Comparison of ENCODE assay signal across 8 cellular contexts in the genomic region with DNA sequence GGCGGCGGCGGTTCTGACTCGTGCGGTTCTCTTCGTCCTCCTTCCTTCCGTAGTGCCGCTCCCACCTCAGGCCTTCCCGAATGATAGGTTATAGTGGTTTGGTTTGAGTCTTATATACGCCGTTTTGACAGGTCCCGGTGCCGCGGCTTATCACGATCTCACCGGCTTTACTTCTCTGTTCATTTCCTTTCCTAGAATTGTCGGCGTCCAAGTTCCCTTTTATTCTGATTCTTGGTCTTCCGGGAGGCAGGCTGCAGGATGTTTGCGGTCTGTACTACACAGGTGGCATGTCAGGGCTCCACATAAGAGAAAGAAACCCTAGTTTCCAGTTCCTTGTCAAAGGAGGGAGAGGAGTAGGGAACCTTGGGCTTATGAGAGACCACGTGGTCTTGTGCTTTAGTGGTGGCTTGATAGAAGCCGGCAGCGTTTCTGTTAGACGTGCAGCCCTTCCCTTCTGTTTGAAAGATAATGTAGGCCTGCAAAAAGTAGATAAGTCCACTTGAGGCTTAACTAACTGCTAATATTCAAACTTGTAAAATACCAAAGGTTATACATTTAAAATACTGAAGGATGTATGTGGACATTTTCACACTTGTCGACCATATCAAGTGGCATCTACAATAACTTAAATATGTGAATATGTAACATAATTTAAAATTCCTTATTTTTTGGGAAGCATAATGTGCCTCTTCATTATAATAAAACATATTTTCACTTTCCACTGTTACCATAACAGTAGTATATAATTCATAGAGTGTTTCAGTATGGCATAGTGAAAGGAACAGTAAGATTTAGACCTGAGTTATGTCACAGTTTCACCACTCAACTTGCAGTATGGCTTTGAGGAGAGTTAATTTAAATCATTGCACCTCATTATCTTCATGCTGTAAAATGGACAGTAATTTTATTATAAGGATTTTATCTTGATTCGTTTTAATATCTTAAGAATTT. TPM values are rescaled to one million over a fixed set of nuclear protein-coding genes. Genes with fewer than 3 reads are reported as not detected.
DNase-seq lines count a peak whose midpoint lies in the region; FAIRE-seq and TF ChIP-seq lines count a peak whose summit lies in the region.

No MANE protein-coding gene starts in this region.

- no CpG with 5 or more reads among the region's 26 CpGs for WGBS in H9 (ENCODE audit: extremely low coverage, insufficient read length, low lambda C conversion rate)

- TF ChIP-seq CTCF in GM12864 (IDR thresholded peaks at IDR 0.05; ENCODE audit: low read depth, low read length, missing control alignments) (no peak), H9 (conservative IDR thresholded peaks at IDR 0.05) (no peak), LNCaP clone FGC (IDR thresholded peaks at IDR 0.05; ENCODE audit: control insufficient read depth, extremely low read depth, insufficient read depth) (no peak), keratinocyte (optimal IDR thresholded peaks at IDR 0.05 in 1 of 3, IDR thresholded peaks at IDR 0.05 in 1 of 3, conservative IDR thresholded peaks at IDR 0.05 in 1 of 3; ENCODE audit: extremely low read depth in 1 of 3, insufficient read depth in 2 of 3, low read length in 3 of 3) (no peak)

- H3K4me2 ChIP-seq in H9 (ENCODE audit: insufficient read depth, insufficient read length, low read length) (peak overlapping the region; percentile 89), keratinocyte (ENCODE audit: control insufficient read depth, extremely low read depth, insufficient read depth, low read depth, low read length) (peak overlapping the region; percentile 86)

- no peak overlapping the region for H4K5ac ChIP-seq in H9 (ENCODE audit: insufficient read length, low read depth, low read length)

- no peak overlapping the region for H2BK12ac ChIP-seq in H9 (ENCODE audit: insufficient read length, low read depth, low read length)

- H3K9me1 ChIP-seq in keratinocyte (ENCODE audit: control insufficient read depth, extremely low read depth, insufficient read depth, low read length), result no peaks in the 10 kb centered on the region

- no peak overlapping the region for H2AFZ ChIP-seq in H9 (ENCODE audit: low read length)
- H2AFZ ChIP-seq in keratinocyte (ENCODE audit: control insufficient read depth, low read length), result peak overlapping the region; percentile 94

- H2AK5ac ChIP-seq in H9 (ENCODE audit: insufficient read length, low read length), result no peak overlapping the region

- no peak overlapping the region for H3K4ac ChIP-seq in H9 (ENCODE audit: low read depth, low read length)

- H3K27me3 Mint-ChIP-seq in H9 (ENCODE audit: low read depth), result no peaks in the 10 kb centered on the region

- H3K79me1 ChIP-seq in H9 (ENCODE audit: insufficient read depth, low read depth, low read length, poor library complexity, severe bottlenecking), result peaks cover 6% of the 10 kb centered on the region

- H3K4me3 ChIP-seq in GM12864 (ENCODE audit: low read depth, low read length) (peak overlapping the region; percentile 76), LNCaP clone FGC (ENCODE audit: low read depth, low read length) (peak overlapping the region; percentile 95), keratinocyte (ENCODE audit: control insufficient read depth in 2 of 3, extremely low read depth in 1 of 3, insufficient read depth in 2 of 3, low read depth in 1 of 3, low read length in 3 of 3) (peak overlapping the region; percentile 90 to 93 (median 91))

- no peaks in the 10 kb centered on the region for H3K27me3 ChIP-seq in H9 (ENCODE audit: insufficient read depth, low read length)
- no peaks in the 10 kb centered on the region for H3K27me3 ChIP-seq in keratinocyte (ENCODE audit: control insufficient read depth, extremely low read depth, insufficient read depth, low read length)

- no peak overlapping the region for H3K23ac ChIP-seq in H9 (ENCODE audit: insufficient read length, low read depth, low read length)

- H3K9ac ChIP-seq in H9 (ENCODE audit: extremely low read depth, insufficient read length, low read length), result peak overlapping the region; percentile 41
- peak overlapping the region; percentile 93 for H3K9ac ChIP-seq in keratinocyte (ENCODE audit: control insufficient read depth, extremely low read depth, insufficient read depth, low read length)

- H3K36me3 ChIP-seq in keratinocyte (ENCODE audit: control insufficient read depth in 2 of 2, extremely low read depth in 1 of 2, insufficient read depth in 2 of 2, low read length in 2 of 2), result peaks cover 0 to 3% of the 10 kb centered on the region in 2 experiments

- peak; percentile 87 for DNase-seq in GM12864 (ENCODE audit: low read depth)
- no peak for DNase-seq in H9
- no peak for DNase-seq in LNCaP clone FGC (ENCODE audit: low read depth)
- DNase-seq in UCSD-AML1 (lab: John Stamatoyannopoulos, UW; ENCODE audit: unreplicated experiment), result peak; percentile 35
- DNase-seq in caudate nucleus (lab: John Stamatoyannopoulos, UW), result peak in 36 of 61 donors; percentile 4 to 70 (median 35)
- no peak for DNase-seq in keratinocyte (ENCODE audit: low read depth, low spot score)
- DNase-seq in stimulated activated CD4-positive, alpha-beta T cell treated with anti-CD3 and anti-CD28 coated beads, Interleukin-1b, Interleukin-23, amount 100 ng/mL, for 48 hours, result peak; percentile 42
- no peak for DNase-seq in NCI-H774 (lab: John Stamatoyannopoulos, UW)

- H3K9me3 Mint-ChIP-seq in H9, result 0 out of 5 replicates have a peak, but pooled peaks cover 0 to 2% of the 10 kb centered on the region in 2 experiments

- no peak overlapping the region for H3K56ac ChIP-seq in H9 (ENCODE audit: insufficient read length, low read depth, low read length)

- H4K8ac ChIP-seq in H9 (replicated peaks; ENCODE audit: insufficient read length, low read depth, low read length), result no peak overlapping the region

- no peak overlapping the region for H2BK15ac ChIP-seq in H9 (ENCODE audit: low read depth, low read length)

- no peak for FAIRE-seq in keratinocyte (lab: Jason Lieb, UNC)

- H3K36me3 Mint-ChIP-seq in H9 (ENCODE audit: insufficient read depth in 1 of 3, low read depth in 3 of 3), result peaks cover 0 to 3% (median 3%) of the 10 kb centered on the region in 3 experiments; a peak in 5 of 7 replicates

- H3T11ph ChIP-seq in H9 (ENCODE audit: low read length), result no peak overlapping the region

- H3K27ac ChIP-seq in H9 (ENCODE audit: insufficient read length, low read depth, low read length) (no peak overlapping the region), caudate nucleus (ENCODE audit: low read depth, low read length) (peak overlapping the region; percentile 91), keratinocyte (ENCODE audit: control insufficient read depth, insufficient read depth, low read length) (peak overlapping the region; percentile 94)

- no peak overlapping the region for H3K14ac ChIP-seq in H9 (ENCODE audit: insufficient read depth, low read length)

- H3K27ac Mint-ChIP-seq in H9, result peak overlapping the region; percentile 98 to 99 (median 98)

- H3K23me2 ChIP-seq in H9 (ENCODE audit: insufficient read length, low read depth, low read length, poor library complexity, severe bottlenecking), result peaks cover 4% of the 10 kb centered on the region

- H3K4me1 ChIP-seq in H9 (ENCODE audit: insufficient read depth, low read length) (no peaks in the 10 kb centered on the region), keratinocyte (ENCODE audit: control insufficient read depth, extremely low read depth, insufficient read depth, low read length) (peaks cover 14% of the 10 kb centered on the region)

- H4K20me1 ChIP-seq in H9 (ENCODE audit: control insufficient read depth, insufficient read depth, insufficient read length) (no peaks in the 10 kb centered on the region), keratinocyte (ENCODE audit: control insufficient read depth, extremely low read depth, insufficient read depth, low read length) (no peaks in the 10 kb centered on the region)

- H3K4me1 Mint-ChIP-seq in H9, result peaks cover 17% of the 10 kb centered on the region in 2 experiments

- no peak overlapping the region for H2BK120ac ChIP-seq in H9 (ENCODE audit: low read depth, low read length, poor library complexity, severe bottlenecking)

- H4K91ac ChIP-seq in H9 (ENCODE audit: insufficient read length, low read depth, low read length), result no peak overlapping the region

- H3K9me3 ChIP-seq in H9 (ENCODE audit: control insufficient read depth, low read depth, low read length) (no peaks in the 10 kb centered on the region), keratinocyte (ENCODE audit: control insufficient read depth, low read depth, low read length) (no peaks in the 10 kb centered on the region)

- no peak overlapping the region for H2BK5ac ChIP-seq in H9 (ENCODE audit: insufficient read length, low read length)

- H3K18ac ChIP-seq in H9 (ENCODE audit: insufficient read length, low read depth, low read length), result no peak overlapping the region

- H3K4me3 Mint-ChIP-seq in H9, result peak overlapping the region; percentile 98 to 99

- H2BK20ac ChIP-seq in H9 (ENCODE audit: low read depth, low read length, poor library complexity, severe bottlenecking), result no peak overlapping the region

- dilution Hi-C loops in keratinocyte (cut with MboI; ENCODE audit: extremely low pct_ligation_motif_present, low sequenced_read_pairs), result no loop called here

- H3K79me2 ChIP-seq in H9 (ENCODE audit: insufficient read depth, low read length) (peaks cover 13% of the 10 kb centered on the region; the same call in 1 of the 2 replicates), keratinocyte (ENCODE audit: control insufficient read depth, insufficient read depth, low read length) (peaks cover 58% of the 10 kb centered on the region)

RNA-seq across cellular contexts. Expression of gene USP15, which starts 0.8 kb away (rescaled TPM):
- total RNA-seq in H9 (2021), result 35.3 and 36.0 TPM in 2 replicates
- polyA plus RNA-seq in keratinocyte, result 48.9 to 66.5 TPM (median 51.1 TPM) in 3 replicates
- 128 TPM for polyA plus RNA-seq in keratinocyte (2011; ENCODE audit: low read depth)
- 26.1 and 59.7 TPM in 2 replicates for polyA plus RNA-seq in keratinocyte (2011; cell fraction: cytosol; rRNA removed)
- polyA plus RNA-seq in keratinocyte (2011; cell fraction: nucleus; rRNA removed), result 90.7 and 109 TPM in 2 replicates
- polyA plus RNA-seq in keratinocyte (2012; ENCODE audit: low replicate concordance), result 55.1 and 58.3 TPM in 2 replicates
- polyA minus RNA-seq in keratinocyte, result 12.6 to 158 TPM (median 75.3 TPM) in 3 replicates
- 24.9 TPM for polyA minus RNA-seq in keratinocyte (2011; cell fraction: cytosol; rRNA and poly(A)+ RNA removed)
- 78.0 and 161 TPM in 2 replicates for polyA minus RNA-seq in keratinocyte (2011; cell fraction: nucleus; rRNA and poly(A)+ RNA removed)

Comparison
In these comparisons a context has a peak if more than half of its experiments do, and no peak if none do; other contexts are left out.
1. DNase-seq: peak in GM12864 (single experiment), UCSD-AML1 (single experiment), caudate nucleus (36 of 61) and stimulated activated CD4-positive, alpha-beta T cell treated with anti-CD3 and anti-CD28 coated beads, Interleukin-1b, Interleukin-23, amount 100 ng/mL, for 48 hours (single experiment); none in H9 (single experiment), LNCaP clone FGC (single experiment), keratinocyte (single experiment) and NCI-H774 (single experiment).
2. Peak in every context shown above with its lines, with median percentiles within 50 percentile points of each other: H3K4me3 ChIP-seq.